8 cellular contexts compared by ENCODE assay signal in the genomic region with DNA sequence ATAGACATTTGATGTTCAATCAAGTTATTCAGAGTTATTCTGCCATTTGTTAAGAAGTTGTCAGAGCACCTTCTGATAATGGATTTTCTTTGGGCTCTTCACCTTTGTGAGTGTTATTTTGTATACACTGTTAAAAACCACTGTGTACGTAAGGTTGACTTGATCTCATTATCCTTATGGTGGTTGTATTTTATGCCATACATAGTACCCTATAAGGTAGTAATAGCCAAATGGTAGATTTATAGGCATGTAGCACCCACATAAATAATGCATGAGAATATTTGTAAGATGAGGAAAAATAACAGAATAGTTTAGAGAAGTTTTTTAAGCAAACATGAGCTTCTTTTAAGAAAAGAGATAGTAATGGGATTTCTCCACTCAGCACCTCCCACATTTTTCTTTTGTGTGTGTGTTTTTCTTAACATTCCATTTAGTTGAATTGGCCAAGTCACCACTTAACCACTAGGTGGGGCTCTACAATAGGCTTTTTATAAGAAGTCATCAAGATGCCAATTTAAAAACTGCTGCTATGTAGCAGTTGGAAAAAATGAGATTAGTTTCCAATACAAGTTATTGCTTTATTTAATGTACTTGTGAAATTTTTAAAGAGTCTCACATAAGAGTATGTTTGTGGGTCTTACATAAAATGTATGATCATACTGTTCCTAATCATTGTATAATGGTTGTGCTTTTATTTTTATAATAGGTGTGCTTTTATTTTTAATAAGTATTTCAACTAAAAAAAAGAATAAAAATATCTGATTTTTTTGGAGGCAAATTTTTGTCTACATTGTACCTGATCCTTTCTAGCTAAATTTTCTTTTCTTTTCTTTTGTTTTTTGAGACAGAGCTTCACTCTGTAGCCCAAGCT. TPM values are rescaled to one million over a fixed set of nuclear protein-coding genes. Genes with fewer than 3 reads are reported as not detected.
DNase-seq lines count a peak whose midpoint lies in the region; ATAC-seq and TF ChIP-seq lines count a peak whose summit lies in the region.

No MANE protein-coding gene starts in this region.

- no peaks in the 10 kb centered on the region for H3K4me1 ChIP-seq in Loucy (ENCODE audit: insufficient read depth, low read length, poor library complexity, severe bottlenecking)
- H3K4me1 ChIP-seq in right lobe of liver = no peaks in the 10 kb centered on the region
- no peaks in the 10 kb centered on the region for H3K4me1 ChIP-seq in aorta (ENCODE audit: control insufficient read depth in 1 of 2, insufficient read depth in 2 of 2, low read length in 2 of 2)

- H3F3A ChIP-seq in Loucy (ENCODE audit: low read depth) = no peaks in the 10 kb centered on the region

- H3K9me3 Mint-ChIP-seq in activated naive CD4-positive, alpha-beta T cell treated with anti-CD3 and anti-CD28 coated beads, Interleukin-2, amount 10 ng/mL, durations not matched to agents 7 days and 5 days = no peaks in the 10 kb centered on the region

- H4K20me1 ChIP-seq in Loucy (ENCODE audit: insufficient read depth, low read length, poor library complexity, severe bottlenecking) = no peaks in the 10 kb centered on the region

- H3K27ac Mint-ChIP-seq in activated naive CD4-positive, alpha-beta T cell treated with anti-CD3 and anti-CD28 coated beads, Interleukin-2, amount 10 ng/mL, durations not matched to agents 7 days and 5 days = no peak overlapping the region

- H3K9ac ChIP-seq in Loucy (ENCODE audit: low read depth, low read length, poor library complexity, severe bottlenecking) = no peak overlapping the region

- H3K9me3 ChIP-seq in Loucy (ENCODE audit: insufficient read depth, low read depth, low read length) (no peaks in the 10 kb centered on the region), right lobe of liver (no peaks in the 10 kb centered on the region), aorta (ENCODE audit: control insufficient read depth, low read length) (no peaks in the 10 kb centered on the region)

- H3K36me3 ChIP-seq in Loucy (ENCODE audit: insufficient read depth, low read length) (peaks cover 85% of the 10 kb centered on the region), right lobe of liver (peaks cover 0 to 43% (median 13%) of the 10 kb centered on the region in 4 donors), aorta (ENCODE audit: control insufficient read depth in 1 of 2, insufficient read depth in 2 of 2, low read length in 1 of 2) (peaks cover 3 to 4% of the 10 kb centered on the region in 2 donors)

- H3K27me3 ChIP-seq in Loucy (ENCODE audit: insufficient read depth, low read length, poor library complexity, severe bottlenecking) (no peaks in the 10 kb centered on the region), right lobe of liver (no peaks in the 10 kb centered on the region), aorta (ENCODE audit: control insufficient read depth in 1 of 2, insufficient read depth in 2 of 2, low read length in 1 of 2) (no peaks in the 10 kb centered on the region)

- TF ChIP-seq CTCF in Loucy (conservative IDR thresholded peaks at IDR 0.05; ENCODE audit: low read length) (peak; percentile 94), right lobe of liver (IDR thresholded peaks at IDR 0.05) (peak; percentile 79 to 92 (median 89))

- no peak overlapping the region for H3K27ac ChIP-seq in right lobe of liver
- no peak overlapping the region for H3K27ac ChIP-seq in aorta (ENCODE audit: low read depth in 1 of 2, low read length in 2 of 2)

- ATAC-seq in right lobe of liver (peak; percentile 73 to 83 (median 78)), aorta (ENCODE audit: low FRiP score) (peak; percentile 85), HG02678 (IDR thresholded peaks at IDR 0.05; ENCODE audit: unreplicated experiment) (no peak)

- CTCF ChIA-PET in activated naive CD4-positive, alpha-beta T cell treated with anti-CD3 and anti-CD28 coated beads, Interleukin-2, amount 10 ng/mL, durations not matched to agents 7 days and 5 days (lab: Charles Lee) = interaction anchor here (0.6 to 2.4 kb wide), 12 partner anchors 12 to 340 kb away, joined by 3 to 11 read pairs (median 4); partner anchors contain the start of gene STMP1

- H3K27me3 Mint-ChIP-seq in activated naive CD4-positive, alpha-beta T cell treated with anti-CD3 and anti-CD28 coated beads, Interleukin-2, amount 10 ng/mL, durations not matched to agents 7 days and 5 days = no peaks in the 10 kb centered on the region

- TF ChIP-seq POLR2A in right lobe of liver (IDR thresholded peaks at IDR 0.05) = no peak

- H3K4me3 Mint-ChIP-seq in activated naive CD4-positive, alpha-beta T cell treated with anti-CD3 and anti-CD28 coated beads, Interleukin-2, amount 10 ng/mL, durations not matched to agents 7 days and 5 days = no peak overlapping the region

- no peak overlapping the region for H3K4me2 ChIP-seq in Loucy (ENCODE audit: low read depth, low read length, poor library complexity, severe bottlenecking)

- H3K79me2 ChIP-seq in Loucy (ENCODE audit: insufficient read depth, low read length) = no peaks in the 10 kb centered on the region

- H2AFZ ChIP-seq in Loucy (ENCODE audit: low read length) = no peak overlapping the region

- H3K9me2 ChIP-seq in Loucy (replicated peaks; ENCODE audit: low read depth, low read length) = no peaks in the 10 kb centered on the region

- no peak overlapping the region for H3K4me3 ChIP-seq in Loucy (ENCODE audit: low read length, poor library complexity, severe bottlenecking)
- no peak overlapping the region for H3K4me3 ChIP-seq in right lobe of liver
- H3K4me3 ChIP-seq in aorta (ENCODE audit: low read length in 2 of 2) = no peak overlapping the region

- no peaks in the 10 kb centered on the region for H3K4me1 Mint-ChIP-seq in activated naive CD4-positive, alpha-beta T cell treated with anti-CD3 and anti-CD28 coated beads, Interleukin-2, amount 10 ng/mL, durations not matched to agents 7 days and 5 days

- intact Hi-C loops in right lobe of liver (cut with DNase I) (no loop called here), aorta (cut with DNase I) (no loop called here)

- DNase-seq in activated naive CD4-positive, alpha-beta T cell treated with anti-CD3 and anti-CD28 coated beads, Interleukin-2, amount 10 ng/mL, durations not matched to agents 7 days and 5 days = peak; percentile 29
- DNase-seq in activated naive CD4-positive, alpha-beta T cell treated with Interleukin-2 at 50 U/mL for 16 hours = no peak
- peak; percentile 79 for DNase-seq in RPMI7951 (ENCODE audit: low read depth)
- peak; percentile 85 for DNase-seq in dermis blood vessel endothelial cell
- DNase-seq in right lobe of liver = no peak
- DNase-seq in aorta = no peak

- 58% methylated on average over 1 of the region's 1 CpG for WGBS in right lobe of liver (ENCODE audit: insufficient coverage, low coverage, low lambda C conversion rate, missing lambda C conversion rate)
- WGBS in aorta, 2 donors = 13 to 20% methylated on average over 1 of the region's 1 CpG

- peaks cover 43% of the 10 kb centered on the region for H3K36me3 Mint-ChIP-seq in activated naive CD4-positive, alpha-beta T cell treated with anti-CD3 and anti-CD28 coated beads, Interleukin-2, amount 10 ng/mL, durations not matched to agents 7 days and 5 days

RNA-seq across cellular contexts. Expression of gene STMP1, which starts 41.1 kb away (rescaled TPM):
- 23.2 and 27.4 TPM in 2 replicates for total RNA-seq in RPMI7951 (2014; rRNA removed; shearing (Covaris generic))
- total RNA-seq in dermis blood vessel endothelial cell (7.3 and 7.9 TPM in 2 replicates), right lobe of liver (10 to 100 TPM in 5 of 6 experiments, 1 to 10 TPM in 1; 8.8 to 20.6 (median 14.6) TPM), aorta (10 to 100 TPM; 29.8 to 42.6 TPM)
- polyA plus RNA-seq in aorta = 10 to 100 TPM; 31.5 to 43.3 TPM

Comparison
In these comparisons a context has a peak if more than half of its experiments do, and no peak if none do; other contexts are left out.
1. DNase-seq: peak in activated naive CD4-positive, alpha-beta T cell treated with anti-CD3 and anti-CD28 coated beads, Interleukin-2, amount 10 ng/mL, durations not matched to agents 7 days and 5 days (single experiment), RPMI7951 (single experiment) and dermis blood vessel endothelial cell (single experiment); none in activated naive CD4-positive, alpha-beta T cell treated with Interleukin-2 at 50 U/mL for 16 hours (single experiment), right lobe of liver (0 of 3) and aorta (0 of 2).